ENCODE assay signal across 9 cellular contexts in the genomic region with DNA sequence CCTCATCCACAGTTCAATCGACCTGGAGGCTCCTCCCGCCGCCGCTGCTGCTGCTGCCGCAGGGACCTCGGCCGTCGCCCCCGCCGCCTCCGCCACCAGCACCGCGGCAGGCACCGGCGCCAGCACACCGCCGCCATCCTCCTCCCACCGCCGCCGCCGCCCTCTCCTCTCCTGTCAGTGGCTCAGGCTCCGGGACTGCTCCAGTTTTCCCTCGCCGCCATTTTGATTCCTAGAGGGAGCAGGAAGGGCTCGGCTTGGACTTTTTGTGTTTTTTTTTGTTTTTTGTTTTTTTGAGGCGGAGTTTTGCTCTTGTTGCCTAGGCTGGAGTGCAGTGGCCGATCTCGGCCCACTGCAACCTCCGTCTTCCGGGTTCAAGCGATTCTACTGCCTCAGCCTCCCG. TPM values are rescaled to one million over a fixed set of nuclear protein-coding genes. Genes with fewer than 3 reads are reported as not detected.
DNase-seq lines count a peak whose midpoint lies in the region; ATAC-seq, FAIRE-seq and TF ChIP-seq lines count a peak whose summit lies in the region.
"Had no signal": no experiment of that assay in that cellular context is flagged by ENCODE, and none has a peak within 500 bp of the region (broad histone marks: within the 10 kb centered on the region; RNA-seq: fewer than 3 reads in every experiment).

No MANE protein-coding gene starts in this region.

- no peaks in the 10 kb centered on the region for H3K9me3 Mint-ChIP-seq in HFFc6

- TF ChIP-seq POLR2A in erythroblast (IDR thresholded peaks at IDR 0.05; ENCODE audit: low read length): no peak

- peak overlapping the region; percentile 51; the same call in 1 of the 2 replicates for H3K27ac Mint-ChIP-seq in HFFc6

- no peaks in the 10 kb centered on the region; the same call in 1 of the 2 replicates for H3K36me3 Mint-ChIP-seq in HFFc6 (ENCODE audit: low read depth)

- POLR2A ChIA-PET in RWPE1 (lab: Yijun Ruan, JAX; ENCODE audit: low non-redundant PET): no interaction called here

- H3K36me3 ChIP-seq in small intestine (ENCODE audit: control insufficient read depth in 2 of 2, insufficient read depth in 2 of 2, low read length in 2 of 2): no peaks in the 10 kb centered on the region

- H3K27me3 ChIP-seq in small intestine (ENCODE audit: control insufficient read depth in 2 of 2, insufficient read depth in 2 of 2, low read length in 2 of 2): no peaks in the 10 kb centered on the region

- no peak for ATAC-seq in HG03354 (IDR thresholded peaks at IDR 0.05; ENCODE audit: poor library complexity, severe bottlenecking, unreplicated experiment)
- no peak for ATAC-seq in HG02759 (IDR thresholded peaks at IDR 0.05; ENCODE audit: unreplicated experiment)
- no peak for ATAC-seq in GM18498 (IDR thresholded peaks at IDR 0.05; ENCODE audit: unreplicated experiment)

- H3K4me3 ChIP-seq in small intestine (ENCODE audit: low read depth in 1 of 2, low read length in 2 of 2): peak overlapping the region in 1 of 2 donors; percentile 42

- H3K27me3 Mint-ChIP-seq in HFFc6 (ENCODE audit: insufficient read depth): no peaks in the 10 kb centered on the region; the same call in none of the 2 replicates

- CTCF ChIA-PET in RWPE1 (lab: Yijun Ruan, JAX): no interaction called here

- H3K4me3 Mint-ChIP-seq in HFFc6: peak overlapping the region; percentile 57; the same call in 1 of the 2 replicates

- no peak for TF ChIP-seq CTCF in HFFc6 (IDR thresholded peaks at IDR 0.05)
- TF ChIP-seq CTCF in RWPE1 (conservative IDR thresholded peaks at IDR 0.05; ENCODE audit: low read depth): no peak

- 33 to 60% (median 39%) methylated on average over 32 of the region's 32 CpGs for WGBS in small intestine, 3 donors

- H3K4me1 ChIP-seq in small intestine (ENCODE audit: control insufficient read depth in 2 of 2, insufficient read depth in 1 of 2, low read depth in 1 of 2, low read length in 1 of 2): no peaks in the 10 kb centered on the region

- H3K27ac ChIP-seq in small intestine (ENCODE audit: low read depth in 1 of 2, low read length in 1 of 2) (peak overlapping the region in 1 of 2 donors; percentile 16), RWPE1 (no peak overlapping the region)

- no peaks in the 10 kb centered on the region for H3K9me3 ChIP-seq in small intestine (ENCODE audit: control insufficient read depth, low read depth)

- H3K4me1 Mint-ChIP-seq in HFFc6 (ENCODE audit: low read depth): peaks cover 26% of the 10 kb centered on the region

- DNase-seq in HFFc6 (no peak), erythroblast (lab: John Stamatoyannopoulos, UW) (peak; percentile 20 to 25), small intestine (peak; percentile 36), RWPE1 (ENCODE audit: low spot score) (no peak)
- peak; percentile 11 to 30 for DNase-seq in activated CD4-positive, alpha-beta T cell treated with anti-CD3 and anti-CD28 coated beads for 4 hours
- DNase-seq: NCI-H1092 treated with DMSO at 0.1 percent for 48 hours had no signal

- no peak for FAIRE-seq in small intestine (lab: Jason Lieb, UNC)

RNA-seq across cellular contexts. Expression of a gene that starts 3.0 kb away (rescaled TPM):
- total RNA-seq in HFFc6 (2021; fragmentation: NEBNext Ultra II Directional; extraction: Animal tissue kit (Norgen Biotek cat#: 25700)): 10 to 100 TPM in 5 of 6 experiments, 1 to 10 TPM in 1; 8.3 to 18.4 (median 15.7) TPM
- 1 to 10 TPM in 1 of 3 donors, under 1 TPM in 1, not detected in 1; 0.22 to 1.9 TPM for polyA plus RNA-seq in small intestine

RNA-seq across cellular contexts. Expression of a gene that starts 58.4 kb away (rescaled TPM):
- total RNA-seq in HFFc6 (2021; fragmentation: NEBNext Ultra II Directional; extraction: Animal tissue kit (Norgen Biotek cat#: 25700)): 10 to 100 TPM; 79.9 to 90.3 (median 83.0) TPM
- 100 to 1,000 TPM in 1 of 3 donors, 10 to 100 TPM in 2; 41.7 to 106 (median 93.5) TPM for polyA plus RNA-seq in small intestine

Comparison
In these comparisons a context has a peak if more than half of its experiments do, and no peak if none do; other contexts are left out.
1. DNase-seq: peak in activated CD4-positive, alpha-beta T cell treated with anti-CD3 and anti-CD28 coated beads for 4 hours (2 of 2), erythroblast (2 of 2) and small intestine (single experiment); none in HFFc6 (single experiment) and RWPE1 (single experiment).